1 cellular context compared by ENCODE assay signal in genomic region chr3:47117803-47118364, GRCh38.
A peak's percentile ranks its signal among the peaks of the same experiment; 100 is the strongest.
TF ChIP-seq lines count a peak whose summit lies in the region.

No MANE protein-coding gene starts in this region.

TF ChIP-seq in K562, 482 proteins besides CTCF, POLR2A, EP300 and RAD21 (continued from another document and continues in another):
- TF ChIP-seq ATF2 (CRISPR knock-in tag; IDR thresholded peaks at IDR 0.05) (no peak), SMARCA5 (IDR thresholded peaks at IDR 0.05) (no peak), ZBTB9 (CRISPR knock-in tag; IDR thresholded peaks at IDR 0.05) (no peak), PURB (CRISPR knock-in tag; IDR thresholded peaks at IDR 0.05; ENCODE audit: low read depth) (no peak), POLR3G (IDR thresholded peaks at IDR 0.05; ENCODE audit: extremely low read depth, insufficient read length, insufficient replicate concordance) (no peak), ZBTB1 (CRISPR knock-in tag; IDR thresholded peaks at IDR 0.05; ENCODE audit: borderline replicate concordance, low read depth) (no peak), HMGN3 (IDR thresholded peaks at IDR 0.05; ENCODE audit: borderline replicate concordance, extremely low read depth, insufficient read length, low read depth, low read length) (peak; percentile 59), ZKSCAN1 (IDR thresholded peaks at IDR 0.05; ENCODE audit: low read depth, low read length) (no peak), MEF2D (tag; conservative IDR thresholded peaks at IDR 0.05; ENCODE audit: low read depth) (peak; percentile 73; the same call in 1 of the 2 replicates), MITF (IDR thresholded peaks at IDR 0.05) (no peak), USF1 (CRISPR knock-in tag; IDR thresholded peaks at IDR 0.05) (no peak), PKNOX1 (IDR thresholded peaks at IDR 0.05) (peak; percentile 72), ZNF316 (IDR thresholded peaks at IDR 0.05) (peak; percentile 75), MTA1 (IDR thresholded peaks at IDR 0.05; ENCODE audit: borderline replicate concordance) (no peak; the same call in 1 of the 2 replicates), ZNF764 (CRISPR knock-in tag; IDR thresholded peaks at IDR 0.05; ENCODE audit: low read depth) (no peak), IRF9 (tag; IDR thresholded peaks at IDR 0.05) (no peak), HNRNPK (IDR thresholded peaks at IDR 0.05; ENCODE audit: low read depth, low read length, poor library complexity, severe bottlenecking) (no peak), CBFA2T3 (IDR thresholded peaks at IDR 0.05) (peak; percentile 91), FOXM1 (IDR thresholded peaks at IDR 0.05; ENCODE audit: low read depth) (peak; percentile 79; the same call in 1 of the 2 replicates), FOXM1 (CRISPR knock-in tag; IDR thresholded peaks at IDR 0.05; ENCODE audit: low read depth) (no peak), NR2C1 (IDR thresholded peaks at IDR 0.05) (peak; percentile 28; the same call in 1 of the 2 replicates), NR2C1 (tag; IDR thresholded peaks at IDR 0.05) (no peak), TCF3 (CRISPR knock-in tag; IDR thresholded peaks at IDR 0.05) (peak; percentile 64), HMG20A (CRISPR knock-in tag; conservative IDR thresholded peaks at IDR 0.05) (no peak), SOX6 (IDR thresholded peaks at IDR 0.05) (peak; percentile 90), NFE2 (IDR thresholded peaks at IDR 0.05; ENCODE audit: low read depth) (peak; percentile 50), ATF6 (CRISPR knock-in tag; IDR thresholded peaks at IDR 0.05) (no peak), YBX1 (IDR thresholded peaks at IDR 0.05) (no peak), ZEB2 (IDR thresholded peaks at IDR 0.05) (0 out of 2 replicates have a peak, but pooled peaks have one; percentile 37), ZNF174 (CRISPR knock-in tag; IDR thresholded peaks at IDR 0.05) (no peak), U2AF1 (optimal IDR thresholded peaks at IDR 0.05; ENCODE audit: low read depth, low read length) (no peak), POU5F1 (IDR thresholded peaks at IDR 0.05; ENCODE audit: borderline replicate concordance, low read depth, low read length, partially characterized antibody) (no peak), SP1 (CRISPR knock-in tag; IDR thresholded peaks at IDR 0.05) (no peak), SNAPC5 (CRISPR knock-in tag; IDR thresholded peaks at IDR 0.05) (0 out of 2 replicates have a peak, but pooled peaks have one; percentile 25), HES1 (IDR thresholded peaks at IDR 0.05; ENCODE audit: low read depth) (no peak), TRIM25 (IDR thresholded peaks at IDR 0.05; ENCODE audit: borderline replicate concordance) (no peak), MEF2A (IDR thresholded peaks at IDR 0.05; ENCODE audit: control insufficient read depth, low read depth, low read length) (no peak), PTRF (tag; IDR thresholded peaks at IDR 0.05) (no peak), MTA2 (IDR thresholded peaks at IDR 0.05; ENCODE audit: low read depth) (peak; percentile 63), MBD2 (IDR thresholded peaks at IDR 0.05; ENCODE audit: borderline replicate concordance, low read depth) (peak; percentile 30; the same call in 1 of the 2 replicates), ZNF431 (CRISPR knock-in tag; IDR thresholded peaks at IDR 0.05) (no peak), PCBP1 (IDR thresholded peaks at IDR 0.05; ENCODE audit: low read depth, low read length, poor library complexity, severe bottlenecking) (no peak), BACH1 (tag; IDR thresholded peaks at IDR 0.05) (no peak), GMEB1 (CRISPR knock-in tag; IDR thresholded peaks at IDR 0.05) (no peak), KDM1A (IDR thresholded peaks at IDR 0.05) (no peak), MEIS2 (IDR thresholded peaks at IDR 0.05; ENCODE audit: partially characterized antibody) (peak; percentile 95), CREM (IDR thresholded peaks at IDR 0.05; ENCODE audit: low read depth) (no peak), KAT2B (IDR thresholded peaks at IDR 0.05; ENCODE audit: low read depth, low read length) (no peak), NR4A1 (CRISPR knock-in tag; IDR thresholded peaks at IDR 0.05) (no peak), NR4A1 (tag; IDR thresholded peaks at IDR 0.05) (no peak), ARID3A (IDR thresholded peaks at IDR 0.05; ENCODE audit: borderline replicate concordance, low read depth, low read length) (peak; percentile 71; the same call in 1 of the 2 replicates), FOXA1 (IDR thresholded peaks at IDR 0.05; ENCODE audit: borderline replicate concordance) (no peak), TRIM28 (IDR thresholded peaks at IDR 0.05) (no peak), THRA (IDR thresholded peaks at IDR 0.05) (no peak), ZFP36 (IDR thresholded peaks at IDR 0.05; ENCODE audit: low read depth, low read length, partially characterized antibody) (no peak)
